13 cellular contexts compared by ENCODE assay signal in the genomic region with DNA sequence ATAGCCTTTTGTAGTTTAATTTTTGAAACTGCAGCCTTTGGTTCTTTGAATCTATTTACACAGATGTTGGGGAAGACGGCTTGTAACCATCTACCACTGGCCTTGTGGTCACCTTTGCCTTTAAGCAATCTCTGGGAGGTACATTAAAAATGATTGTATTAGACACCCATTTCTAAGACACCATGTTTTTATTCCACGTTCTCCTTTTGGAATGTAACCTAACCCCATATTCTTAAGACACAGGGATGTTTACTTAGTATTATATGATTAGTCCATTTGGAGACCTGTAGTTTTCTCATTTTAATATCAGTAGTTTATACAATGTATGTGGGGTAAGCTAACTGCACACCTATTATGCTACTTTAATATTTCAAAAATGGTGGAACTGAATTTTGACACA.
"Had no signal": no experiment of that assay in that cellular context is flagged by ENCODE, and none has a peak within 500 bp of the region (broad histone marks: within the 10 kb centered on the region; RNA-seq: fewer than 3 reads in every experiment).

No MANE protein-coding gene starts in this region.

- H3K9me3 ChIP-seq: prostate gland, testis had no signal

- H3K27me3 ChIP-seq: foreskin keratinocyte, testis had no signal

- H3K4me1 ChIP-seq: foreskin keratinocyte, prostate gland, testis had no signal

- H3K36me3 ChIP-seq: prostate gland had no signal

- H3K4me3 ChIP-seq: prostate gland, testis had no signal

- ATAC-seq: foreskin keratinocyte; right cardiac atrium; stimulated activated naive CD8-positive, alpha-beta T cell treated with anti-CD3 and anti-CD28 coated beads, Interleukin-15, amount 100 ng/mL, for 72 hours had no signal

- H3K27ac ChIP-seq: foreskin keratinocyte, prostate gland, testis had no signal

- DNase-seq: activated CD4-positive, alpha-beta T cell treated with anti-CD3 and anti-CD28 coated beads, Interleukin-2, amount 10 ng/mL, durations not matched to agents 7 days and 5 days; activated CD4-positive, CD25-positive, alpha-beta regulatory T cell; activated CD8-positive, alpha-beta memory T cell treated with anti-CD3 and anti-CD28 coated beads for 24 hours; activated naive CD8-positive, alpha-beta T cell treated with anti-CD3 and anti-CD28 coated beads, Interleukin-2, amount 10 ng/mL, durations not matched to agents 7 days and 5 days; anterior cingulate cortex; foreskin keratinocyte; head of caudate nucleus; immature natural killer cell; occipital lobe; right cardiac atrium; stimulated activated naive CD8-positive, alpha-beta T cell treated with anti-CD3 and anti-CD28 coated beads, Interleukin-15, amount 100 ng/mL, for 72 hours; testis had no signal
